In the genomic region with DNA sequence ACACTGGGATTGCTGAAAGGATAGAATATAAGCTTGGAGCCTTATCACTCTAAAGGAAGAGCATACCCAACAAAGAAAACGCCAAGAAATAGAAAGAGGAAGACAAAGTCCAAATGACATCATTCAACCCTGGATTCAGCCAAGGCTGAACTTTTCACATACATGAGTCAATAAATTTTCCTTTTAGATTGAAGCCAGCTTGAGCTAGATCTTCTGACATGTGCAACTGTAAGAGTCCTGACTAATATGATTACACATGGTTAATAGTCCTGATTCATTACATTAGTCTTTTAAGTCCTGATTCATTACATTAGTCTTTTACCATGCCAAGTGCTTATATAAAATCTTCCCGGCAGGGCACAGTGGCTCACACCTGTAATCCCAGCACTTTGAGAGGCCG, we compare ENCODE assay signal across 1 cellular context.
TF ChIP-seq lines count a peak whose summit lies in the region.

No MANE protein-coding gene starts in this region.

TF ChIP-seq in SK-N-SH treated with all-trans-retinoic acid at 6 μM for 48 hours, 23 proteins besides CTCF, POLR2A, EP300 and RAD21 (continued from another document):
- TF ChIP-seq TSHZ2 (CRISPR knock-in tag; IDR thresholded peaks at IDR 0.05), result no peak
- no peak for TF ChIP-seq RARB (CRISPR knock-in tag; IDR thresholded peaks at IDR 0.05)
- no peak for TF ChIP-seq ZNF565 (CRISPR knock-in tag; conservative IDR thresholded peaks at IDR 0.05; ENCODE audit: low read depth)
- no peak for TF ChIP-seq TOX (CRISPR knock-in tag; IDR thresholded peaks at IDR 0.05; ENCODE audit: borderline replicate concordance)
- TF ChIP-seq ESRRG (CRISPR knock-in tag; IDR thresholded peaks at IDR 0.05), result no peak
- no peak for TF ChIP-seq ARNTL (CRISPR knock-in tag; IDR thresholded peaks at IDR 0.05; ENCODE audit: borderline replicate concordance, low read depth)
- TF ChIP-seq PATZ1 (CRISPR knock-in tag; IDR thresholded peaks at IDR 0.05; ENCODE audit: borderline replicate concordance), result no peak
- no peak for TF ChIP-seq OSR1 (CRISPR knock-in tag; IDR thresholded peaks at IDR 0.05)
- no peak for TF ChIP-seq GLIS3 (CRISPR knock-in tag; IDR thresholded peaks at IDR 0.05)
- TF ChIP-seq ZC3H10 (CRISPR knock-in tag; IDR thresholded peaks at IDR 0.05), result peak; percentile 74
- no peak for TF ChIP-seq PPARA (CRISPR knock-in tag; IDR thresholded peaks at IDR 0.05; ENCODE audit: borderline replicate concordance)
- TF ChIP-seq SNAI2 (CRISPR knock-in tag; IDR thresholded peaks at IDR 0.05), result no peak
